17 cellular contexts compared by ENCODE assay signal in genomic region chr11:86660011-86660595, GRCh38. TPM values are rescaled to one million over a fixed set of nuclear protein-coding genes. Genes with fewer than 3 reads are reported as not detected.
DNase-seq lines count a peak whose midpoint lies in the region; ATAC-seq and TF ChIP-seq lines count a peak whose summit lies in the region.
"Had no signal": no experiment of that assay in that cellular context is flagged by ENCODE, and none has a peak within 500 bp of the region (broad histone marks: within the 10 kb centered on the region; RNA-seq: fewer than 3 reads in every experiment).

No MANE protein-coding gene starts in this region.

- H3K4me3 Mint-ChIP-seq in naive thymus-derived CD8-positive, alpha-beta T cell: no peak overlapping the region
- H3K4me3 Mint-ChIP-seq in CD8-positive, alpha-beta T cell: no peak overlapping the region
- H3K4me3 Mint-ChIP-seq: activated T-cell treated with anti-CD3 and anti-CD28 coated beads, Interleukin-2, amount 50 U/mL, for 4 hours had no signal

- no peaks in the 10 kb centered on the region for H3K9me3 ChIP-seq in right atrium auricular region
- no peaks in the 10 kb centered on the region for H3K9me3 ChIP-seq in CD8-positive, alpha-beta T cell (ENCODE audit: low read length)
- H3K9me3 ChIP-seq: uterus had no signal

- CTCF ChIA-PET in CD8-positive, alpha-beta T cell (lab: Charles Lee): no interaction called here

- H3K4me3 ChIP-seq in right atrium auricular region (no peak overlapping the region), fibroblast of pulmonary artery (replicated peaks; ENCODE audit: low read depth, low read length) (no peak overlapping the region)
- H3K4me3 ChIP-seq in CD8-positive, alpha-beta T cell (ENCODE audit: low read depth, low read length): no peak overlapping the region
- H3K4me3 ChIP-seq: uterus had no signal

- no peak overlapping the region for H3K27ac ChIP-seq in right atrium auricular region
- H3K27ac ChIP-seq in CD8-positive, alpha-beta T cell (ENCODE audit: low read depth, low read length): no peak overlapping the region
- H3K27ac ChIP-seq: uterus had no signal

- peaks cover 0 to 12% of the 10 kb centered on the region in 2 donors for H3K4me1 ChIP-seq in right atrium auricular region
- H3K4me1 ChIP-seq in CD8-positive, alpha-beta T cell (ENCODE audit: insufficient read depth, low read length): no peaks in the 10 kb centered on the region

- DNase-seq in left cardiac atrium (no peak), right atrium auricular region (ENCODE audit: low spot score) (no peak), fibroblast of pulmonary artery (ENCODE audit: low read depth) (peak; percentile 59), GDM1 (lab: John Stamatoyannopoulos, UW) (no peak), NCI-H1436 (lab: John Stamatoyannopoulos, UW) (no peak)
- no peak for DNase-seq in naive thymus-derived CD8-positive, alpha-beta T cell
- DNase-seq in CD8-positive, alpha-beta T cell: no peak
- DNase-seq: activated CD4-positive, alpha-beta T cell treated with anti-CD3 and anti-CD28 coated beads for 1 hour; activated T-cell treated with anti-CD3 and anti-CD28 coated beads, Interleukin-2, amount 50 U/mL, for 4 hours; anterior cingulate cortex; DND-41; NCI-H146; stimulated activated CD4-positive, alpha-beta T cell treated with anti-CD3 and anti-CD28 coated beads, Interleukin-1b, Interleukin-23, amount 100 ng/mL, for 48 hours; uterus had no signal

- TF ChIP-seq CTCF in right atrium auricular region (IDR thresholded peaks at IDR 0.05) (no peak), fibroblast of pulmonary artery (IDR thresholded peaks at IDR 0.05; ENCODE audit: low read length, missing control alignments) (no peak)
- TF ChIP-seq CTCF in CD8-positive, alpha-beta T cell (IDR thresholded peaks at IDR 0.05): no peak

- H3K36me3 ChIP-seq in right atrium auricular region: peaks cover 9% of the 10 kb centered on the region
- H3K36me3 ChIP-seq in CD8-positive, alpha-beta T cell (ENCODE audit: insufficient read depth, low read length): no peaks in the 10 kb centered on the region
- H3K36me3 ChIP-seq: uterus had no signal

- peak; percentile 56 to 95 for ATAC-seq in left cardiac atrium
- peak; percentile 95 for ATAC-seq in SK-N-SH treated with all-trans-retinoic acid at 6 μM for 48 hours
- no peak for ATAC-seq in naive thymus-derived CD8-positive, alpha-beta T cell
- ATAC-seq in CD8-positive, alpha-beta T cell: no peak
- ATAC-seq: activated T-cell treated with anti-CD3 and anti-CD28 coated beads, Interleukin-2, amount 50 U/mL, for 4 hours; HCT116; HepG2 had no signal

- no peaks in the 10 kb centered on the region for H3K27me3 ChIP-seq in right atrium auricular region
- H3K27me3 ChIP-seq in CD8-positive, alpha-beta T cell (ENCODE audit: insufficient read depth, low read length): no peaks in the 10 kb centered on the region
- H3K27me3 ChIP-seq: uterus had no signal

- H3K27ac Mint-ChIP-seq in naive thymus-derived CD8-positive, alpha-beta T cell: no peak overlapping the region
- no peak overlapping the region for H3K27ac Mint-ChIP-seq in CD8-positive, alpha-beta T cell

- H3K9me3 Mint-ChIP-seq in naive thymus-derived CD8-positive, alpha-beta T cell: peaks cover 0 to 13% (median 3%) of the 10 kb centered on the region in 9 donors
- peaks cover 6% of the 10 kb centered on the region for H3K9me3 Mint-ChIP-seq in CD8-positive, alpha-beta T cell
- H3K9me3 Mint-ChIP-seq: activated T-cell treated with anti-CD3 and anti-CD28 coated beads, Interleukin-2, amount 50 U/mL, for 4 hours had no signal

- no peaks in the 10 kb centered on the region for H3K4me1 Mint-ChIP-seq in naive thymus-derived CD8-positive, alpha-beta T cell
- no peaks in the 10 kb centered on the region for H3K4me1 Mint-ChIP-seq in CD8-positive, alpha-beta T cell (ENCODE audit: low read depth)

- peaks cover 0 to 6% (median 2%) of the 10 kb centered on the region in 5 donors for H3K27me3 Mint-ChIP-seq in naive thymus-derived CD8-positive, alpha-beta T cell
- H3K27me3 Mint-ChIP-seq in CD8-positive, alpha-beta T cell (ENCODE audit: low read depth): peaks cover 2% of the 10 kb centered on the region

- intact Hi-C loops in left cardiac atrium (cut with DNase I): no loop called here
- intact Hi-C loops in CD8-positive, alpha-beta T cell (cut with DNase I, micrococcal nuclease): no loop called here

- POLR2A ChIA-PET in naive thymus-derived CD8-positive, alpha-beta T cell (lab: Charles Lee): no interaction called here
- POLR2A ChIA-PET in CD8-positive, alpha-beta T cell (lab: Charles Lee): no interaction called here

- H3K36me3 Mint-ChIP-seq in naive thymus-derived CD8-positive, alpha-beta T cell: no peaks in the 10 kb centered on the region
- H3K36me3 Mint-ChIP-seq in CD8-positive, alpha-beta T cell: no peaks in the 10 kb centered on the region

TF ChIP-seq in SK-N-SH treated with all-trans-retinoic acid at 6 μM for 48 hours, 23 proteins besides CTCF, POLR2A, EP300 and RAD21:
- TF ChIP-seq GLIS3 (CRISPR knock-in tag; IDR thresholded peaks at IDR 0.05) (no peak), ISL1 (CRISPR knock-in tag; IDR thresholded peaks at IDR 0.05) (peak; percentile 20; the same call in 1 of the 2 replicates)

RNA-seq across cellular contexts. Expression of gene ME3, which starts 12.3 kb away (rescaled TPM):
- total RNA-seq in left cardiac atrium (10 to 100 TPM; 19.7 to 24.2 TPM), right atrium auricular region (10 to 100 TPM; 20.5 to 33.1 TPM)
- 1 to 10 TPM; 2.0 to 2.5 TPM for total RNA-seq in naive thymus-derived CD8-positive, alpha-beta T cell
- polyA plus RNA-seq in naive thymus-derived CD8-positive, alpha-beta T cell: 1 to 10 TPM in 1 of 3 donors, under 1 TPM in 2; 0.48 to 1.1 (median 0.54) TPM
- 1 to 10 TPM; 5.1 to 5.2 TPM for total RNA-seq in CD8-positive, alpha-beta T cell
- total RNA-seq: HepG2 had no signal
- polyA plus RNA-seq: HepG2 had no signal

Comparison
In these comparisons a context has a peak if more than half of its experiments do, and no peak if none do; other contexts are left out.
1. ATAC-seq: peak in left cardiac atrium (2 of 2) and SK-N-SH treated with all-trans-retinoic acid at 6 μM for 48 hours (single experiment); none in naive thymus-derived CD8-positive, alpha-beta T cell (0 of 2) and CD8-positive, alpha-beta T cell (single experiment).